Comparison of ENCODE assay signal across 3 cellular contexts in genomic region chr2:42831575-42832288, GRCh38. TPM values are rescaled to one million over a fixed set of nuclear protein-coding genes. Genes with fewer than 3 reads are reported as not detected.
"Had no signal": no experiment of that assay in that cellular context is flagged by ENCODE, and none has a peak within 500 bp of the region (broad histone marks: within the 10 kb centered on the region; RNA-seq: fewer than 3 reads in every experiment).

No MANE protein-coding gene starts in this region.

RNA-seq across cellular contexts. Expression of gene HAAO, which starts 39.3 kb away (rescaled TPM):
- total RNA-seq: myocyte; natural killer cell treated with Interleukin-12 subunit alpha and Interleukin-12 subunit beta and Interleukin-15 and Interleukin-18, amount 100 ng/mL, for 72 hours had no signal
- polyA plus RNA-seq: mammary epithelial cell had no signal
